Comparison of ENCODE assay signal across 13 cellular contexts in the genomic region with DNA sequence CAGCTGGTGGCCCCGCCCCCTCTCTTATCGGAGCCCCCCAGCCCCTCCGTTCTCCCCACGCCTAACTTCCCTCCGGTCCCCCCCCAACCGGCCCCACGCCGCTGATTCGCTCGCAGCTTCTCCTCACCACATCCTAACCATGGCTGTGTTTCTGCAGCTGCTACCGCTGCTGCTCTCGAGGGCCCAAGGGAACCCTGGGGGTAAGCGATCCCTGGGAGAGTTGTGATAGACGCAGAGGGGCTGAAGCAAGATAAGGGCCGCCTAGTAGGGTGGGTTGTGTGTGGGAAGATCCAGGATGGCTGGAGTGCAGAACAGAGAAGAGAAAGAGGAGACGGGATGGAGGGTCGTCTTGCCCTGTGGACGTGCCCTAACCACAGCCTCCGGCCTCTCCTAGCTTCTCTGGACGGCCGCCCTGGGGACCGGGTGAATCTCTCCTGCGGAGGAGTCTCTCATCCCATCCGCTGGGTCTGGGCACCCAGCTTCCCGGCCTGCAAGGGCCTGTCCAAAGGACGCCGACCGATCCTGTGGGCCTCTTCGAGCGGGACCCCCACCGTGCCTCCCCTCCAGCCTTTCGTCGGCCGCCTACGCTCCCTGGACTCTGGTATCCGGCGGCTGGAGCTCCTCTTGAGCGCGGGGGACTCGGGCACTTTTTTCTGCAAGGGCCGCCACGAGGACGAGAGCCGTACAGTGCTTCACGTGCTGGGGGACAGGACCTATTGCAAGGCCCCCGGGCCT. TPM values are rescaled to one million over a fixed set of nuclear protein-coding genes. Genes with fewer than 3 reads are reported as not detected.
DNase-seq lines count a peak whose midpoint lies in the region; ATAC-seq and TF ChIP-seq lines count a peak whose summit lies in the region.
"Had no signal": no experiment of that assay in that cellular context is flagged by ENCODE, and none has a peak within 500 bp of the region (broad histone marks: within the 10 kb centered on the region; RNA-seq: fewer than 3 reads in every experiment).

A gene with protein sequence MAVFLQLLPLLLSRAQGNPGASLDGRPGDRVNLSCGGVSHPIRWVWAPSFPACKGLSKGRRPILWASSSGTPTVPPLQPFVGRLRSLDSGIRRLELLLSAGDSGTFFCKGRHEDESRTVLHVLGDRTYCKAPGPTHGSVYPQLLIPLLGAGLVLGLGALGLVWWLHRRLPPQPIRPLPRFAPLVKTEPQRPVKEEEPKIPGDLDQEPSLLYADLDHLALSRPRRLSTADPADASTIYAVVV (plus strand): TSS at position 129 of the 735 bp plus-strand sequence. CDS start 11 bp downstream, at position 140.

- no peak within 1 kb of the TSS for H3K27ac ChIP-seq in neuronal stem cell (replicated peaks; ENCODE audit: low read length)
- H3K27ac ChIP-seq: 22Rv1, RWPE1, testis had no signal

- H3K9me3 Mint-ChIP-seq in chondrocyte (ENCODE audit: low read depth), result no peaks in the 10 kb centered on the region
- H3K9me3 Mint-ChIP-seq: effector memory CD8-positive, alpha-beta T cell had no signal

- H3K27me3 ChIP-seq in neuronal stem cell (ENCODE audit: control insufficient read depth in 3 of 3, insufficient read depth in 3 of 3, low read depth in 1 of 3, low read length in 3 of 3), result no peaks in the 10 kb centered on the region
- H3K27me3 ChIP-seq: testis had no signal

- intact Hi-C loops in head of caudate nucleus (cut with DNase I), result no loop called here

- no peak within 1 kb of the TSS for H3K4me2 ChIP-seq in neuronal stem cell (ENCODE audit: insufficient read depth, low read length, poor library complexity, severe bottlenecking)

- H3K23ac ChIP-seq in neuronal stem cell (ENCODE audit: low read depth, low read length, poor library complexity), result peak within 1 kb of the TSS; percentile 95

- DNase-seq in NCI-H1436 (lab: John Stamatoyannopoulos, UW) (peak; percentile 71), NCI-H1436 treated with DMSO at 0.1 percent for 48 hours (lab: John Stamatoyannopoulos, UW) (no peak), chondrocyte (ENCODE audit: low spot score) (no peak), neuronal stem cell (ENCODE audit: low spot score) (no peak), head of caudate nucleus (no peak), GM13976 (ENCODE audit: low spot score) (no peak)
- peak; percentile 72 for DNase-seq in Jurkat, Clone E6-1 (ENCODE audit: low read depth, low spot score)
- DNase-seq: effector memory CD8-positive, alpha-beta T cell; testis had no signal

- H3K36me3 ChIP-seq in neuronal stem cell (replicated peaks in 1 of 2; ENCODE audit: control insufficient read depth in 2 of 2, insufficient read depth in 2 of 2, low read length in 2 of 2), result peaks cover 31 to 39% of the 10 kb centered on the region in 2 donors

- no peak for TF ChIP-seq CTCF in chondrocyte (IDR thresholded peaks at IDR 0.05)
- no peak for TF ChIP-seq CTCF in GM13976 (IDR thresholded peaks at IDR 0.05; ENCODE audit: borderline replicate concordance, control extremely low read depth, extremely low read depth, insufficient read depth, missing control alignments)

- no peak within 1 kb of the TSS for H2BK12ac ChIP-seq in neuronal stem cell (ENCODE audit: low read length)

- H2BK15ac ChIP-seq in neuronal stem cell (ENCODE audit: low read length), result no peak within 1 kb of the TSS

- in situ Hi-C loops in GM13976 (cut with MboI; ENCODE audit: low sequenced_read_pairs, unreplicated experiment), result no loop called here

- peaks cover 4% of the 10 kb centered on the region for H3K79me1 ChIP-seq in neuronal stem cell (ENCODE audit: low read depth, low read length)

- no peak within 1 kb of the TSS for H3K4me3 ChIP-seq in Jurkat, Clone E6-1 (ENCODE audit: low read length)
- no peak within 1 kb of the TSS for H3K4me3 ChIP-seq in neuronal stem cell (ENCODE audit: low read length in 2 of 2)
- H3K4me3 ChIP-seq: testis had no signal

- ATAC-seq in activated CD4-positive, CD25-positive, alpha-beta regulatory T cell treated with anti-CD3 and anti-CD28 coated beads, Interleukin-2, amount 50 U/mL, for 24 hours, result no peak
- ATAC-seq: effector memory CD8-positive, alpha-beta T cell had no signal

- no CpG with 5 or more reads among the region's 46 CpGs for WGBS in neuronal stem cell (ENCODE audit: extremely low coverage in 2 of 2, insufficient read length in 2 of 2, insufficient replicate concordance in 1 of 2), 2 donors

- H3K36me3 Mint-ChIP-seq in chondrocyte (ENCODE audit: low read depth), result peaks cover 22% of the 10 kb centered on the region

- no peak within 1 kb of the TSS for H2BK120ac ChIP-seq in neuronal stem cell (ENCODE audit: low read depth, low read length)

- no peaks in the 10 kb centered on the region for H3K27me3 Mint-ChIP-seq in chondrocyte (ENCODE audit: low read depth)
- H3K27me3 Mint-ChIP-seq: effector memory CD8-positive, alpha-beta T cell had no signal

- peak within 1 kb of the TSS; percentile 17 for H3K27ac Mint-ChIP-seq in chondrocyte (ENCODE audit: unreplicated experiment)

- H4K91ac ChIP-seq in neuronal stem cell (ENCODE audit: low read depth, low read length, poor library complexity), result no peak within 1 kb of the TSS

- H3K9me3 ChIP-seq in neuronal stem cell (replicated peaks in 1 of 2; ENCODE audit: control insufficient read depth in 2 of 2, insufficient read depth in 1 of 2, low read depth in 1 of 2, low read length in 2 of 2), result no peaks in the 10 kb centered on the region
- H3K9me3 ChIP-seq: testis had no signal

- no peak within 1 kb of the TSS for H2AK5ac ChIP-seq in neuronal stem cell (ENCODE audit: low read depth, low read length)

- H4K8ac ChIP-seq in neuronal stem cell (ENCODE audit: low read depth, low read length), result no peak within 1 kb of the TSS

- H3K18ac ChIP-seq in neuronal stem cell (ENCODE audit: low read length), result peak within 1 kb of the TSS; percentile 55

- H2BK5ac ChIP-seq in neuronal stem cell (ENCODE audit: low read length), result peak within 1 kb of the TSS; percentile 57

- peak within 1 kb of the TSS; percentile 36 for H3K9ac ChIP-seq in neuronal stem cell (ENCODE audit: low read depth, low read length, poor library complexity)

- no peak within 1 kb of the TSS for H3K14ac ChIP-seq in neuronal stem cell (ENCODE audit: low read length)

- H3K4me1 ChIP-seq in neuronal stem cell (ENCODE audit: control insufficient read depth in 2 of 2, insufficient read depth in 1 of 2, low read depth in 1 of 2, low read length in 2 of 2), result peaks cover 0 to under 1% of the 10 kb centered on the region in 2 donors

- H3K4me1 Mint-ChIP-seq in chondrocyte (ENCODE audit: low read depth), result no peaks in the 10 kb centered on the region

- no peak within 1 kb of the TSS for H3K4me3 Mint-ChIP-seq in chondrocyte (ENCODE audit: unreplicated experiment)
- H3K4me3 Mint-ChIP-seq: effector memory CD8-positive, alpha-beta T cell had no signal

- no peak within 1 kb of the TSS for H3K4ac ChIP-seq in neuronal stem cell (ENCODE audit: low read length)

- H2AFZ ChIP-seq in neuronal stem cell (ENCODE audit: low read length), result no peak within 1 kb of the TSS

RNA-seq across cellular contexts. Expression of the gene that starts here (rescaled TPM):
- polyA plus RNA-seq in Jurkat, Clone E6-1 (2012; ENCODE audit: insufficient read depth, insufficient read length), result 2.3 TPM
- total RNA-seq in chondrocyte, result not detected in 3 replicates
- polyA plus RNA-seq in neuronal stem cell (2013, experiment 1 of 2), result not detected
- polyA plus RNA-seq in neuronal stem cell (2013, experiment 2 of 2), result not detected
- total RNA-seq: T-helper 1 cell treated with Interleukin-12 subunit alpha and Interleukin-12 subunit beta and Interleukin-4 antibody, amounts not matched to agents 30 ng/mL and 1 ng/mL, for 36 hours had no signal

Comparison
In these comparisons a context has a peak if more than half of its experiments do, and no peak if none do; other contexts are left out.
1. DNase-seq: peak in NCI-H1436 (single experiment) and Jurkat, Clone E6-1 (single experiment); none in NCI-H1436 treated with DMSO at 0.1 percent for 48 hours (single experiment), chondrocyte (single experiment), neuronal stem cell (single experiment), head of caudate nucleus (0 of 42) and GM13976 (single experiment).